18 cellular contexts compared by ENCODE assay signal in the genomic region with DNA sequence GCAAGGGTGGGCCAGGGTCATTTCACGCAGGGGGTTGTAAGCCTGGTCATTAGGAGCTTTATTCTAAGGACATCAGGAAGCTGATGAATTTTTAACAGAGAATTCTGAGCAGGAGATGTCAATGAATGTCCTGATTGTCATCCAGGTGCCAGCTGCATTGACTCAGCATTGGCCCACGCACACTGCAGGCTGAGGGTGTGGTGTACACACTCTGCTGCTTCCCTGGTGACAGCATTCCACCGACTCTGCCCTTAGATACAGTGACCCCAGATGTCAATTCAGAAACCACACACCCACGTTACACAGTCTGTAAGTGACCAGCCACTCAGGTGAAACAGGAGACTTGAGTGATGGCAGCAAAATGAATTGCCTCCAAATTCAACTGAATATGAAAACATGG.
A peak's percentile ranks its signal among the peaks of the same experiment; 100 is the strongest.
DNase-seq lines count a peak whose midpoint lies in the region; ATAC-seq, FAIRE-seq and TF ChIP-seq lines count a peak whose summit lies in the region.
"Had no signal": no experiment of that assay in that cellular context is flagged by ENCODE, and none has a peak within 500 bp of the region (broad histone marks: within the 10 kb centered on the region; RNA-seq: fewer than 3 reads in every experiment).

No MANE protein-coding gene starts in this region.

- H3K27ac Mint-ChIP-seq in Calu3 (ENCODE audit: unreplicated experiment) = peak overlapping the region; percentile 72
- H3K27ac Mint-ChIP-seq: activated B cell treated with CpG ODN at 0.5 μM for 24 hours; activated naive CD8-positive, alpha-beta T cell had no signal

- no peak overlapping the region for H3K4me3 ChIP-seq in left ventricle myocardium inferior
- H3K4me3 ChIP-seq: MG63, psoas muscle, testis had no signal

- H3K4me3 Mint-ChIP-seq in Calu3 (ENCODE audit: low read depth, unreplicated experiment) = no peak overlapping the region
- H3K4me3 Mint-ChIP-seq: activated B cell treated with CpG ODN at 0.5 μM for 24 hours; activated naive CD8-positive, alpha-beta T cell had no signal

- no peaks in the 10 kb centered on the region for H3K36me3 ChIP-seq in left ventricle myocardium inferior
- H3K36me3 ChIP-seq: MG63 had no signal

- H3K4me1 Mint-ChIP-seq in Calu3 (ENCODE audit: low read depth, unreplicated experiment) = peaks cover 50% of the 10 kb centered on the region
- H3K4me1 Mint-ChIP-seq: activated B cell treated with CpG ODN at 0.5 μM for 24 hours had no signal

- peak; percentile 69 for ATAC-seq in GM19463 (IDR thresholded peaks at IDR 0.05; ENCODE audit: unreplicated experiment)
- ATAC-seq in HG03139 (IDR thresholded peaks at IDR 0.05; ENCODE audit: unreplicated experiment) = no peak
- ATAC-seq: PC-3 had no signal

- DNase-seq in Calu3 (peak; percentile 80), RCC 7860 (ENCODE audit: low spot score) (peak; percentile 39), mucosa of gallbladder (ENCODE audit: low spot score) (peak; percentile 84), D341Med (ENCODE audit: low spot score) (no peak), HTR-8/SVneo (ENCODE audit: insufficient read length, low spot score) (no peak), left ventricle myocardium inferior (no peak)
- DNase-seq: activated B cell treated with CpG ODN at 0.5 μM for 24 hours; activated CD8-positive, alpha-beta memory T cell treated with anti-CD3 and anti-CD28 coated beads, Interleukin-2, amount 50 U/mL, for 48 hours; MG63; PC-3; psoas muscle; SW 1271; testis had no signal

- intact Hi-C loops in Calu3 (cut with micrococcal nuclease; ENCODE audit: unreplicated experiment) = no loop called here
- intact Hi-C loops in left ventricle myocardium inferior (cut with micrococcal nuclease) = no loop called here

- no peaks in the 10 kb centered on the region for H3K27me3 Mint-ChIP-seq in Calu3 (ENCODE audit: unreplicated experiment)
- H3K27me3 Mint-ChIP-seq: activated B cell treated with CpG ODN at 0.5 μM for 24 hours had no signal

- H3K9me3 ChIP-seq in left ventricle myocardium inferior (replicated peaks) = no peaks in the 10 kb centered on the region
- H3K9me3 ChIP-seq: MG63, psoas muscle, testis had no signal

- H3K4me1 ChIP-seq in left ventricle myocardium inferior = no peaks in the 10 kb centered on the region
- H3K4me1 ChIP-seq: psoas muscle, testis had no signal

- H3K27me3 ChIP-seq in left ventricle myocardium inferior (ENCODE audit: low read depth) = no peaks in the 10 kb centered on the region
- H3K27me3 ChIP-seq: MG63, testis had no signal

- CTCF ChIA-PET in Calu3 (lab: Charles Lee) = interaction anchor here (1.0 to 1.7 kb wide), 2 partner anchors 12 to 25 kb away, joined by 3 to 6 read pairs; no protein-coding TSS in a partner anchor

- BruUV-seq in Calu3 (replicated peaks; lab: Mats Ljungman, UMichigan) = no TSS peak

- no peak overlapping the region for H3K27ac ChIP-seq in left ventricle myocardium inferior (replicated peaks)
- H3K27ac ChIP-seq: psoas muscle, testis had no signal

- H3K36me3 Mint-ChIP-seq in Calu3 (ENCODE audit: insufficient read depth, unreplicated experiment) = no peaks in the 10 kb centered on the region
- H3K36me3 Mint-ChIP-seq: activated naive CD8-positive, alpha-beta T cell had no signal

- TF ChIP-seq CTCF in Calu3 (IDR thresholded peaks at IDR 0.05; ENCODE audit: unreplicated experiment) = no peak
- TF ChIP-seq CTCF in left ventricle myocardium inferior (IDR thresholded peaks at IDR 0.05; ENCODE audit: borderline replicate concordance) = no peak

- FAIRE-seq in RCC 7860 (lab: Jason Lieb, UNC) = no peak
- no peak for FAIRE-seq in HTR-8/SVneo (lab: Jason Lieb, UNC)
- FAIRE-seq: H1, keratinocyte had no signal

- peaks cover 2% of the 10 kb centered on the region for H3K9me3 Mint-ChIP-seq in Calu3 (ENCODE audit: low read depth, unreplicated experiment)
- H3K9me3 Mint-ChIP-seq: activated B cell treated with CpG ODN at 0.5 μM for 24 hours had no signal

Comparison
In these comparisons a context has a peak if more than half of its experiments do, and no peak if none do; other contexts are left out.
1. DNase-seq: peak in Calu3 (single experiment), RCC 7860 (single experiment) and mucosa of gallbladder (single experiment); none in D341Med (single experiment), HTR-8/SVneo (single experiment) and left ventricle myocardium inferior (single experiment).